ENCODE assay signal across 8 cellular contexts in genomic region chr17:17781591-17782424, GRCh38. TPM values are rescaled to one million over a fixed set of nuclear protein-coding genes. Genes with fewer than 3 reads are reported as not detected.
A peak's percentile ranks its signal among the peaks of the same experiment; 100 is the strongest.
DNase-seq lines count a peak whose midpoint lies in the region; ATAC-seq, FAIRE-seq and TF ChIP-seq lines count a peak whose summit lies in the region.

No MANE protein-coding gene starts in this region.

- TF ChIP-seq RAD21 in GM12878 (IDR thresholded peaks at IDR 0.05; ENCODE audit: insufficient read depth, low read depth, low read length) = no peak

- no peak overlapping the region for H3K9ac ChIP-seq in GM12878 (ENCODE audit: control insufficient read depth, insufficient read depth, low read length)

- H4K20me1 ChIP-seq in GM23338 (replicated peaks; ENCODE audit: insufficient read depth) (no peaks in the 10 kb centered on the region), GM12878 (ENCODE audit: control insufficient read depth, insufficient read depth) (no peaks in the 10 kb centered on the region; the same call in 1 of the 2 replicates), hepatocyte (ENCODE audit: insufficient read depth, poor library complexity, severe bottlenecking) (peaks cover 67% of the 10 kb centered on the region)

- H3K79me2 ChIP-seq in GM23338 (replicated peaks; ENCODE audit: insufficient read depth) (no peaks in the 10 kb centered on the region), GM12878 (ENCODE audit: control insufficient read depth, insufficient read depth, low read length) (no peaks in the 10 kb centered on the region), hepatocyte (peaks cover 66% of the 10 kb centered on the region)

- peak; percentile 13 for ATAC-seq in GM23338
- ATAC-seq in GM12878 = peak; percentile 27
- ATAC-seq in HG03520 (IDR thresholded peaks at IDR 0.05; ENCODE audit: unreplicated experiment) = no peak

- peaks cover 59% of the 10 kb centered on the region for H3K27me3 ChIP-seq in GM23338 (ENCODE audit: insufficient read depth)
- no peaks in the 10 kb centered on the region for H3K27me3 ChIP-seq in GM12878 (replicated peaks in 1 of 2; ENCODE audit: control insufficient read depth in 2 of 2, insufficient read depth in 2 of 2, low read length in 1 of 2)
- H3K27me3 ChIP-seq in hepatocyte = no peaks in the 10 kb centered on the region

- BruUV-seq in GM12878 (replicated peaks; lab: Mats Ljungman, UMichigan) = no TSS peak

- peaks cover 27% of the 10 kb centered on the region; the same call in 1 of the 2 replicates for H3F3A ChIP-seq in GM23338 (replicated peaks; ENCODE audit: low read depth)

- H3K36me3 ChIP-seq in GM23338 (ENCODE audit: insufficient read depth) (no peaks in the 10 kb centered on the region), GM12878 (ENCODE audit: control insufficient read depth in 2 of 2, insufficient read depth in 2 of 2, low read length in 1 of 2) (peaks cover 0 to 6% of the 10 kb centered on the region in 2 experiments; a peak in 2 of 4 replicates), hepatocyte (replicated peaks; ENCODE audit: insufficient read depth, low read depth) (no peaks in the 10 kb centered on the region)

- H3K27ac Mint-ChIP-seq in GM23338 = no peak overlapping the region

- WGBS in GM12878 (ENCODE audit: insufficient coverage, insufficient replicate concordance, low lambda C conversion rate, missing lambda C conversion rate) = 5% methylated on average over 50 of the region's 75 CpGs
- WGBS in hepatocyte (ENCODE audit: low lambda C conversion rate, missing lambda C conversion rate) = 11% methylated on average over 23 of the region's 75 CpGs

- H3K9me2 ChIP-seq in GM23338 (ENCODE audit: insufficient read depth) (no peaks in the 10 kb centered on the region), hepatocyte (replicated peaks; ENCODE audit: insufficient read depth) (no peaks in the 10 kb centered on the region)

- RAD21 ChIA-PET in GM12878 (lab: Charles Lee; ENCODE audit: unreplicated experiment) = no interaction called here

- DNase-seq in A172 (ENCODE audit: low spot score) = peak; percentile 64
- peak; percentile 79 for DNase-seq in GM23338 (ENCODE audit: low spot score)
- DNase-seq in RPMI7951 (ENCODE audit: low read depth) = peak; percentile 62
- DNase-seq in GM12878 (ENCODE audit: low read depth, low spot score) = no peak
- DNase-seq in hepatocyte (ENCODE audit: low spot score) = peak; percentile 83
- peak; percentile 92 for DNase-seq in putamen (ENCODE audit: low spot score)
- no peak for DNase-seq in GOT3 (lab: John Stamatoyannopoulos, UW)

- FAIRE-seq in GM12878 (lab: Jason Lieb, UNC) = no peak

- POLR2A ChIA-PET in GM12878 (lab: Charles Lee) = interaction anchor here (1.2 kb wide), 1 partner anchor 89 kb away, joined by 3 read pairs; no protein-coding TSS in a partner anchor

- no peak overlapping the region for H3K27ac ChIP-seq in GM23338 (ENCODE audit: low read depth)
- no peak overlapping the region for H3K27ac ChIP-seq in GM12878 (ENCODE audit: control insufficient read depth, insufficient read depth)
- peak overlapping the region; percentile 96 for H3K27ac ChIP-seq in hepatocyte

- H2AFZ ChIP-seq in GM23338 = peak overlapping the region; percentile 94
- H2AFZ ChIP-seq in GM12878 (ENCODE audit: control insufficient read depth, low read depth, low read length) = no peak overlapping the region
- no peak overlapping the region for H2AFZ ChIP-seq in hepatocyte

- intact Hi-C loops in GM12878 (cut with micrococcal nuclease; ENCODE audit: unreplicated experiment) = loop anchor here (1.0 kb wide), 1 partner anchor 30 kb away; no protein-coding TSS in a partner anchor

- H3K4me1 ChIP-seq in GM23338 (ENCODE audit: insufficient read depth) = peaks cover 41% of the 10 kb centered on the region
- peaks cover 11% of the 10 kb centered on the region for H3K4me1 ChIP-seq in GM12878 (ENCODE audit: control insufficient read depth, insufficient read depth, low read length)
- peaks cover 54% of the 10 kb centered on the region for H3K4me1 ChIP-seq in hepatocyte (ENCODE audit: insufficient read depth)

- TF ChIP-seq POLR2A in GM12878 (IDR thresholded peaks at IDR 0.05; ENCODE audit: low read depth, low read length) = no peak

- H3K4me1 Mint-ChIP-seq in GM23338 = peaks cover 39% of the 10 kb centered on the region

- H3K4me3 ChIP-seq in GM23338 = peak overlapping the region; percentile 87
- H3K4me3 ChIP-seq in GM12878 = peak overlapping the region; percentile 65; the same call in 1 of the 2 replicates
- H3K4me3 ChIP-seq in hepatocyte = peak overlapping the region; percentile 35

- peak overlapping the region; percentile 71 for H3K4me3 Mint-ChIP-seq in GM23338

- no peak for TF ChIP-seq CTCF in GM23338 (conservative IDR thresholded peaks at IDR 0.05; ENCODE audit: low read depth in 2 of 2)
- no peak for TF ChIP-seq CTCF in GM12878 (IDR thresholded peaks at IDR 0.05 in 2 of 3, conservative IDR thresholded peaks at IDR 0.05 in 1 of 3; ENCODE audit: control insufficient read depth in 2 of 3, extremely low read depth in 1 of 3, insufficient read depth in 1 of 3, low read depth in 3 of 3, low read length in 3 of 3)
- no peak for TF ChIP-seq CTCF in hepatocyte (IDR thresholded peaks at IDR 0.05; ENCODE audit: poor library complexity)

- in situ Hi-C loops in GM12878 (cut with MboI) = no loop called here

- SMC1A ChIA-PET in GM12878 (lab: Charles Lee; ENCODE audit: uncharacterized antibody, unreplicated experiment) = no interaction called here

- H3K27me3 Mint-ChIP-seq in GM23338 (ENCODE audit: insufficient read depth, low read depth, poor library complexity) = peaks cover 40% of the 10 kb centered on the region

- no peak for TF ChIP-seq EP300 in GM12878 (IDR thresholded peaks at IDR 0.05; ENCODE audit: borderline replicate concordance in 1 of 2, control insufficient read depth in 1 of 2, low read depth in 2 of 2, low read length in 2 of 2)

- H3K9me3 ChIP-seq in GM12878 (replicated peaks; ENCODE audit: control insufficient read depth, insufficient read depth, low read length) (no peaks in the 10 kb centered on the region), hepatocyte (ENCODE audit: low read depth) (no peaks in the 10 kb centered on the region)

- H3K36me3 Mint-ChIP-seq in GM23338 (ENCODE audit: low read depth) = no peaks in the 10 kb centered on the region

- CTCF ChIA-PET in GM12878 (lab: Yijun Ruan, JAX) = interaction anchor here (0.6 kb wide), 1 partner anchor 101 kb away, joined by 3 read pairs; the partner anchor contains the start of gene RAI1

- H3K9me3 Mint-ChIP-seq in GM23338 = no peaks in the 10 kb centered on the region; the same call in 2 of the 3 replicates

- peak overlapping the region; percentile 99 for H3K4me2 ChIP-seq in GM23338
- peak overlapping the region; percentile 49 for H3K4me2 ChIP-seq in GM12878 (ENCODE audit: control insufficient read depth, insufficient read depth)
- peak overlapping the region; percentile 97 for H3K4me2 ChIP-seq in hepatocyte

TF ChIP-seq in GM23338, 12 proteins besides CTCF, POLR2A, EP300 and RAD21 (continues in another document):
- peak; percentile 36 for TF ChIP-seq EZH2 (IDR thresholded peaks at IDR 0.05; ENCODE audit: low read depth, unreplicated experiment)

TF ChIP-seq in GM12878, 131 proteins besides CTCF, POLR2A, EP300 and RAD21:
- no peak for TF ChIP-seq RFX5 (IDR thresholded peaks at IDR 0.05; ENCODE audit: low read depth, low read length)
- no peak for TF ChIP-seq EZH2 (IDR thresholded peaks at IDR 0.05; ENCODE audit: borderline replicate concordance, control insufficient read depth, low read depth, low read length)
- TF ChIP-seq DPF2 (IDR thresholded peaks at IDR 0.05) = 0 out of 2 replicates have a peak, but pooled peaks have one; percentile 26
- 0 out of 2 replicates have a peak, but pooled peaks have one; percentile 47 for TF ChIP-seq IKZF1 (conservative IDR thresholded peaks at IDR 0.05)
TF ChIP-seq in GM12878: peak in this region for 2.

RNA-seq across cellular contexts. Expression of gene SREBF1, which starts 55.0 kb away (rescaled TPM):
- 92.5 and 132 TPM in 2 replicates for total RNA-seq in A172 (2014; rRNA removed; shearing (Covaris generic))
- 77.7 and 85.3 TPM in 2 replicates for total RNA-seq in GM23338 (2014; rRNA removed; shearing (Covaris generic))
- 39.6 and 43.7 TPM in 2 replicates for polyA plus RNA-seq in GM23338 (2016; fragmentation: Nextera tagmentation; extraction: Ambion mirVana)
- 24.3 and 25.7 TPM in 2 replicates for total RNA-seq in RPMI7951 (2014; rRNA removed; shearing (Covaris generic))
- 96.1 and 107 TPM in 2 replicates for total RNA-seq in GM12878 (2013; cell fraction: nucleolus; rRNA removed)
- 34.3 and 40.7 TPM in 2 replicates for total RNA-seq in GM12878 (2014; rRNA removed)
- total RNA-seq in GM12878 (2014; rRNA removed; fragmentation: Illumina TruSeq; extraction: Trizol) = 22.0 and 24.7 TPM in 2 replicates
- total RNA-seq in GM12878 (2021) = 84.6 and 86.3 TPM in 2 replicates
- 8.9 TPM for polyA plus RNA-seq in GM12878 (2011; ENCODE audit: low read depth)
- 10.7 and 18.8 TPM in 2 replicates for polyA plus RNA-seq in GM12878 (2011; rRNA removed)
- polyA plus RNA-seq in GM12878 (2011; cell fraction: cytosol; rRNA removed) = 16.3 and 28.3 TPM in 2 replicates
- polyA plus RNA-seq in GM12878 (2011; cell fraction: nucleus; rRNA removed) = 213 and 265 TPM in 2 replicates
- 24.9 and 31.5 TPM in 2 replicates for polyA plus RNA-seq in GM12878 (2012)
- polyA plus RNA-seq in GM12878 (2014; fragmentation: Illumina TruSeq; extraction: Trizol) = 3.8 and 37.5 TPM in 2 replicates
- polyA plus RNA-seq in GM12878 (2014; fragmentation: Nextera tagmentation; extraction: Ambion mirVana) = 1 to 10 TPM; 1.4 to 5.1 TPM
- polyA plus RNA-seq in GM12878 (2014; rRNA removed) = 52.5 and 62.5 TPM in 2 replicates
- 10 to 100 TPM; 10.1 to 11.0 TPM for polyA plus RNA-seq in GM12878 (2016; fragmentation: Nextera tagmentation; extraction: Ambion mirVana)
- 21.4 and 37.2 TPM in 2 replicates for polyA minus RNA-seq in GM12878 (2011; rRNA and poly(A)+ RNA removed)
- polyA minus RNA-seq in GM12878 (2011; cell fraction: cytosol; rRNA and poly(A)+ RNA removed) = 36.1 and 40.1 TPM in 2 replicates
- polyA minus RNA-seq in GM12878 (2011; cell fraction: nucleus; rRNA and poly(A)+ RNA removed) = 49.9 and 96.1 TPM in 2 replicates
- 47.0 and 57.1 TPM in 2 replicates for total RNA-seq in hepatocyte
- 107 and 140 TPM in 2 replicates for polyA plus RNA-seq in hepatocyte

Comparison
In these comparisons a context has a peak if more than half of its experiments do, and no peak if none do; other contexts are left out.
1. DNase-seq: peak in A172 (single experiment), GM23338 (single experiment), RPMI7951 (single experiment), hepatocyte (single experiment) and putamen (single experiment); none in GM12878 (single experiment) and GOT3 (single experiment).
2. H3K4me2 ChIP-seq: peak in every context shown above with its lines; median percentile 99 in GM23338; 97 in hepatocyte; 49 in GM12878.
3. H3K4me3 ChIP-seq: peak in every context shown above with its lines; median percentile 87 in GM23338; 65 in GM12878; 35 in hepatocyte.